Comparison of ENCODE assay signal across 15 cellular contexts in the genomic region with DNA sequence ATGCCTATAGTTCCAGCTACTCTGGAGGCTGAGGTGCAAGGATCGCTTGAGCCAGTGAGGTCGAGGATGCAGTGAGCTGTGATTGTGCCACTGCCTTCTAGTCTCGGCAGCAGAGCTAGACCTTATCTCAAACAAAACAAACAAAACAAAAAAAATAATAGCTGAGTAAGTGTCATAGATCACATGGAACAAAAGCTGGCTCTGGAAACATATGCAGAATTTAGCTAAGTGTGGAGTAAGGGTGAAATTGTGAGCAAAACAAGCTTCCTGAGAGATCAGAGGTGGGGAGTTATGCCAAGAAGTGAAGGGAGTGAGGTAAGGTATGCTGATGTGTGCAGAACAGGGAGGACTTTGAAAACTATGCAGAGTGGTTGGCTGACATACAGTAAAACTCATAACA. TPM values are rescaled to one million over a fixed set of nuclear protein-coding genes. Genes with fewer than 3 reads are reported as not detected.
DNase-seq lines count a peak whose midpoint lies in the region; ATAC-seq and TF ChIP-seq lines count a peak whose summit lies in the region.
"Had no signal": no experiment of that assay in that cellular context is flagged by ENCODE, and none has a peak within 500 bp of the region (broad histone marks: within the 10 kb centered on the region; RNA-seq: fewer than 3 reads in every experiment).

No MANE protein-coding gene starts in this region.

- no peaks in the 10 kb centered on the region for H3K27me3 Mint-ChIP-seq in MCF 10A (ENCODE audit: insufficient read depth, unreplicated experiment)
- H3K27me3 Mint-ChIP-seq in T-cell, result peaks cover 0 to 1% of the 10 kb centered on the region in 2 donors
- H3K27me3 Mint-ChIP-seq: activated naive CD8-positive, alpha-beta T cell treated with anti-CD3 and anti-CD28 coated beads for 36 hours had no signal

- no peak for TF ChIP-seq POLR2A in breast epithelium (IDR thresholded peaks at IDR 0.05)

- H3K4me1 Mint-ChIP-seq in MCF 10A (ENCODE audit: insufficient read depth, unreplicated experiment) (peaks cover 13% of the 10 kb centered on the region), T-cell (peaks cover 7 to 13% (median 10%) of the 10 kb centered on the region in 3 donors)

- H3K27ac Mint-ChIP-seq in MCF 10A (ENCODE audit: low read depth, unreplicated experiment), result no peak overlapping the region
- peak overlapping the region in 1 of 2 donors; percentile 13 for H3K27ac Mint-ChIP-seq in T-cell
- H3K27ac Mint-ChIP-seq: activated naive CD8-positive, alpha-beta T cell treated with anti-CD3 and anti-CD28 coated beads for 36 hours had no signal

- H3K9me3 ChIP-seq in breast epithelium (no peaks in the 10 kb centered on the region), lower lobe of right lung (no peaks in the 10 kb centered on the region)
- H3K9me3 ChIP-seq: sigmoid colon, thoracic aorta had no signal

- no peaks in the 10 kb centered on the region for H3K9me3 Mint-ChIP-seq in MCF 10A (ENCODE audit: unreplicated experiment)
- peaks cover 0 to 4% (median 0%) of the 10 kb centered on the region in 3 donors for H3K9me3 Mint-ChIP-seq in T-cell

- H3K4me3 Mint-ChIP-seq in MCF 10A (ENCODE audit: unreplicated experiment), result no peak overlapping the region
- no peak overlapping the region for H3K4me3 Mint-ChIP-seq in T-cell
- H3K4me3 Mint-ChIP-seq: activated naive CD8-positive, alpha-beta T cell treated with anti-CD3 and anti-CD28 coated beads for 36 hours had no signal

- CTCF ChIA-PET in MCF 10A (lab: Yijun Ruan, JAX) (interaction anchor here (0.6 to 1.0 kb wide), 7 partner anchors 9 to 342 kb away, joined by 3 to 7 read pairs (median 3); no protein-coding TSS in a partner anchor), T-cell (lab: Charles Lee) (interaction anchor here (0.5 to 1.3 kb wide), 4 partner anchors 111 to 1216 kb away, joined by 3 to 5 read pairs (median 4); no protein-coding TSS in a partner anchor)

- DNase-seq in MCF 10A (ENCODE audit: unreplicated experiment) (peak; percentile 8), breast epithelium (ENCODE audit: low spot score in 2 of 2) (no peak), cardiac fibroblast (ENCODE audit: low read depth in 2 of 2) (peak; percentile 88 to 97), lower lobe of right lung (no peak), hypothalamus (lab: John Stamatoyannopoulos, UW) (no peak), T-cell (no peak)
- no peak for DNase-seq in activated effector memory CD4-positive, alpha-beta T cell treated with anti-CD3 and anti-CD28 coated beads, Interleukin-2, amount 50 U/mL, for 16 hours
- DNase-seq: ACHN; activated naive CD8-positive, alpha-beta T cell treated with anti-CD3 and anti-CD28 coated beads for 36 hours; NCI-H1048; NCI-H69; SHP77 treated with DMSO at 0.1 percent for 48 hours; sigmoid colon had no signal

- peaks cover 6% of the 10 kb centered on the region for H3K36me3 Mint-ChIP-seq in MCF 10A (ENCODE audit: insufficient read depth, unreplicated experiment)
- H3K36me3 Mint-ChIP-seq in T-cell, result no peaks in the 10 kb centered on the region
- H3K36me3 Mint-ChIP-seq: activated naive CD8-positive, alpha-beta T cell treated with anti-CD3 and anti-CD28 coated beads for 36 hours had no signal

- POLR2A ChIA-PET in MCF 10A (lab: Yijun Ruan, JAX) (interaction anchor here (0.6 to 1.5 kb wide), 5 partner anchors 10 to 937 kb away, joined by 3 to 4 read pairs (median 4); no protein-coding TSS in a partner anchor), T-cell (lab: Charles Lee) (interaction anchor here in 1 of 2 donors (0.6 kb wide), 2 partner anchors 109 to 342 kb away, joined by 3 to 5 read pairs; no protein-coding TSS in a partner anchor)

- H3K27me3 ChIP-seq in breast epithelium (no peaks in the 10 kb centered on the region), lower lobe of right lung (ENCODE audit: low read depth) (no peaks in the 10 kb centered on the region)
- H3K27me3 ChIP-seq: sigmoid colon had no signal

- no peak for TF ChIP-seq CTCF in MCF 10A (IDR thresholded peaks at IDR 0.05; ENCODE audit: unreplicated experiment)
- TF ChIP-seq CTCF in breast epithelium (IDR thresholded peaks at IDR 0.05), result no peak
- TF ChIP-seq CTCF in cardiac fibroblast (IDR thresholded peaks at IDR 0.05; ENCODE audit: low read depth, low read length), result no peak
- no peak for TF ChIP-seq CTCF in lower lobe of right lung (IDR thresholded peaks at IDR 0.05)

- peak; percentile 64 to 79 for ATAC-seq in lower lobe of right lung
- no peak for ATAC-seq in T-cell (replicated peaks in 1 of 4)
- no peak for ATAC-seq in HG03108 (IDR thresholded peaks at IDR 0.05; ENCODE audit: unreplicated experiment)

- no peak overlapping the region for H3K4me3 ChIP-seq in breast epithelium
- H3K4me3 ChIP-seq in cardiac fibroblast (replicated peaks in 1 of 2; ENCODE audit: low read depth in 2 of 2, low read length in 2 of 2), result no peak overlapping the region
- H3K4me3 ChIP-seq in lower lobe of right lung, result no peak overlapping the region
- H3K4me3 ChIP-seq: sigmoid colon, thoracic aorta had no signal

- no peaks in the 10 kb centered on the region for H3K4me1 ChIP-seq in breast epithelium
- H3K4me1 ChIP-seq in lower lobe of right lung, result peaks cover 7% of the 10 kb centered on the region

- H3K27ac ChIP-seq in breast epithelium, result no peak overlapping the region
- H3K27ac ChIP-seq in lower lobe of right lung, result no peak overlapping the region
- H3K27ac ChIP-seq: sigmoid colon, thoracic aorta had no signal

- no TSS peak for BruUV-seq in MCF 10A (replicated peaks; lab: Mats Ljungman, UMichigan)

- intact Hi-C loops in MCF 10A (cut with micrococcal nuclease) (no loop called here), breast epithelium (cut with DNase I; ENCODE audit: low total_unique reads) (no loop called here), lower lobe of right lung (cut with DNase I) (no loop called here)

- H3K36me3 ChIP-seq in breast epithelium (no peaks in the 10 kb centered on the region), lower lobe of right lung (no peaks in the 10 kb centered on the region)
- H3K36me3 ChIP-seq: sigmoid colon, thoracic aorta had no signal

RNA-seq across cellular contexts. Expression of gene SGK1, which starts 18.7 kb away (rescaled TPM):
- total RNA-seq in MCF 10A (2022) (20.8 and 30.8 TPM in 2 replicates), breast epithelium (100 to 1,000 TPM; 104 to 459 (median 193) TPM), lower lobe of right lung (195 TPM), T-cell (100 to 1,000 TPM in 1 of 5 donors, 10 to 100 TPM in 4; 18.9 to 165 (median 37.1) TPM)

Comparison
In these comparisons a context has a peak if more than half of its experiments do, and no peak if none do; other contexts are left out.
1. DNase-seq: peak in MCF 10A (single experiment) and cardiac fibroblast (2 of 2); none in breast epithelium (0 of 2), lower lobe of right lung (single experiment), activated effector memory CD4-positive, alpha-beta T cell treated with anti-CD3 and anti-CD28 coated beads, Interleukin-2, amount 50 U/mL, for 16 hours (single experiment), hypothalamus (0 of 51) and T-cell (0 of 34).
2. ATAC-seq: peak in lower lobe of right lung (2 of 2); none in T-cell (0 of 4) and HG03108 (single experiment).